11 cellular contexts compared by ENCODE assay signal in the genomic region with DNA sequence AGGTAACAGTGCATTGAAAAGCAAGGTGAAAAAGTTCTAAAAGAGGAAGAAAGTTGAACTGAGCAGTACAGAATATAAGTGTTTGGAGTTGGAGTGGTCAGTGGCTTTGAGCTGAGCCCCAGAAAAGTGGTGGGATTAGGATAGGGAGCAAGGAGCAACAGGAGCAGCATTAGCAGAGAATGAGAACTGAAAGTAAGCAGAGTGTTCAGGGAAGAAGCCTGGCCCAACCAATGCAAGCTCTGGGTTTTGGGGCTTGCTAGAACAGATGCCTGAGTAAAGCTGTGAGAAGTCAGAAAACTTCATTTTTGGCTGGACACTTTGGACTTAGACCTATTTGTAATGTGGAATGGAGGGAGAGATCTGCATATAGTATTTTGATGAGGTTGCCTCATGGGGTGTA. TPM values are rescaled to one million over a fixed set of nuclear protein-coding genes. Genes with fewer than 3 reads are reported as not detected.
A peak's percentile ranks its signal among the peaks of the same experiment; 100 is the strongest.
DNase-seq lines count a peak whose midpoint lies in the region; ATAC-seq and TF ChIP-seq lines count a peak whose summit lies in the region.
"Had no signal": no experiment of that assay in that cellular context is flagged by ENCODE, and none has a peak within 500 bp of the region (broad histone marks: within the 10 kb centered on the region; RNA-seq: fewer than 3 reads in every experiment).

No MANE protein-coding gene starts in this region.

- H3K4me3 ChIP-seq in KMS-11 (IDR thresholded peaks at IDR 0.05; ENCODE audit: insufficient read depth, low read depth, low read length) (no peak overlapping the region), PC-3 (ENCODE audit: low read length) (no peak overlapping the region)

- CTCF ChIA-PET in PC-3 (lab: Charles Lee) = no interaction called here

- no peaks in the 10 kb centered on the region for H3K9me3 ChIP-seq in PC-3 (ENCODE audit: low read length)

- no peak overlapping the region for H2AFZ ChIP-seq in KMS-11 (ENCODE audit: low read depth)
- H2AFZ ChIP-seq in PC-3 (ENCODE audit: low read length) = no peak overlapping the region

- no TSS peak for BruUV-seq in PC-3 (replicated peaks; lab: Mats Ljungman, UMichigan)

- peaks cover 95% of the 10 kb centered on the region for H3K4me1 ChIP-seq in KMS-11 (ENCODE audit: low read depth, poor library complexity, severe bottlenecking)
- H3K4me1 ChIP-seq in PC-3 (ENCODE audit: insufficient read depth, low read length) = peaks cover 28% of the 10 kb centered on the region

- ATAC-seq in GM18867 (IDR thresholded peaks at IDR 0.05; ENCODE audit: unreplicated experiment) (peak; percentile 25), GM21529 (IDR thresholded peaks at IDR 0.05; ENCODE audit: unreplicated experiment) (peak; percentile 39), left lobe of liver (peak; percentile 30), PC-3 (no peak)

- no peaks in the 10 kb centered on the region for H3K36me3 ChIP-seq in KMS-11 (ENCODE audit: insufficient read depth)
- H3K36me3 ChIP-seq in PC-3 (ENCODE audit: low read depth, low read length) = no peaks in the 10 kb centered on the region; the same call in 1 of the 2 replicates

- H3K9me2 ChIP-seq in PC-3 (replicated peaks; ENCODE audit: low read length) = no peaks in the 10 kb centered on the region

- peak overlapping the region; percentile 23; the same call in 1 of the 2 replicates for H3K27ac ChIP-seq in KMS-11
- no peak overlapping the region for H3K27ac ChIP-seq in substantia nigra (ENCODE audit: low read depth, low read length, poor library complexity, severe bottlenecking)
- H3K27ac ChIP-seq in PC-3 (ENCODE audit: low read length) = no peak overlapping the region
- H3K27ac ChIP-seq: epithelial cell of prostate, HL-60 had no signal

- peak overlapping the region; percentile 23; the same call in 1 of the 2 replicates for H3K4me2 ChIP-seq in KMS-11
- no peak overlapping the region for H3K4me2 ChIP-seq in PC-3 (ENCODE audit: low read length)

- H3F3A ChIP-seq in PC-3 (ENCODE audit: low read length, unreplicated experiment) = peaks cover 5% of the 10 kb centered on the region

- H4K20me1 ChIP-seq in KMS-11 (ENCODE audit: insufficient read depth) = peaks cover 44% of the 10 kb centered on the region
- H4K20me1 ChIP-seq in PC-3 (ENCODE audit: low read length) = no peaks in the 10 kb centered on the region

- H3K79me2 ChIP-seq in KMS-11 (ENCODE audit: insufficient read depth, low read depth) (peaks cover 100% of the 10 kb centered on the region), PC-3 (ENCODE audit: low read length) (peaks cover 87% of the 10 kb centered on the region)

- POLR2A ChIA-PET in PC-3 (lab: Charles Lee; ENCODE audit: unreplicated experiment) = no interaction called here

- DNase-seq in left lobe of liver (ENCODE audit: low spot score) (no peak), mesenteric fat pad (ENCODE audit: low spot score) (no peak), substantia nigra (lab: John Stamatoyannopoulos, UW) (no peak), PC-3 (no peak), D341Med (ENCODE audit: low spot score) (no peak)
- DNase-seq: anterior cingulate cortex had no signal

- TF ChIP-seq CTCF in KMS-11 (conservative IDR thresholded peaks at IDR 0.05; ENCODE audit: low read depth, low read length) = no peak
- no peak for TF ChIP-seq CTCF in PC-3 (conservative IDR thresholded peaks at IDR 0.05; ENCODE audit: low read depth, low read length)

- intact Hi-C loops in PC-3 (cut with micrococcal nuclease) = no loop called here

- no peak overlapping the region for H3K9ac ChIP-seq in KMS-11
- H3K9ac ChIP-seq in PC-3 (ENCODE audit: low read length) = no peak overlapping the region

- H3K27me3 ChIP-seq in KMS-11 (ENCODE audit: insufficient read depth, low read depth) (no peaks in the 10 kb centered on the region), PC-3 (ENCODE audit: low read length) (no peaks in the 10 kb centered on the region)

RNA-seq across cellular contexts. Expression of gene JADE1, which starts 17.8 kb away (rescaled TPM):
- total RNA-seq in left lobe of liver = 12.8 TPM
- total RNA-seq in mesenteric fat pad = 53.4 TPM
- 10.8 and 10.9 TPM in 2 replicates for total RNA-seq in PC-3 (2014; rRNA removed)
